In genomic region chr19:10458733-10459132, GRCh38 we compare ENCODE assay signal across 6 cellular contexts. TPM values are rescaled to one million over a fixed set of nuclear protein-coding genes. Genes with fewer than 3 reads are reported as not detected.
"Had no signal": no experiment of that assay in that cellular context is flagged by ENCODE, and none has a peak within 500 bp of the region (broad histone marks: within the 10 kb centered on the region; RNA-seq: fewer than 3 reads in every experiment).

No MANE protein-coding gene starts in this region.

RNA-seq across cellular contexts. Expression of gene S1PR5, which starts 58.5 kb away (rescaled TPM):
- total RNA-seq: posterior vena cava, progenitor cell of endocrine pancreas, pulmonary artery endothelial cell, renal cortical epithelial cell, sigmoid colon had no signal
- polyA plus RNA-seq: neural cell had no signal
